In the genomic region with DNA sequence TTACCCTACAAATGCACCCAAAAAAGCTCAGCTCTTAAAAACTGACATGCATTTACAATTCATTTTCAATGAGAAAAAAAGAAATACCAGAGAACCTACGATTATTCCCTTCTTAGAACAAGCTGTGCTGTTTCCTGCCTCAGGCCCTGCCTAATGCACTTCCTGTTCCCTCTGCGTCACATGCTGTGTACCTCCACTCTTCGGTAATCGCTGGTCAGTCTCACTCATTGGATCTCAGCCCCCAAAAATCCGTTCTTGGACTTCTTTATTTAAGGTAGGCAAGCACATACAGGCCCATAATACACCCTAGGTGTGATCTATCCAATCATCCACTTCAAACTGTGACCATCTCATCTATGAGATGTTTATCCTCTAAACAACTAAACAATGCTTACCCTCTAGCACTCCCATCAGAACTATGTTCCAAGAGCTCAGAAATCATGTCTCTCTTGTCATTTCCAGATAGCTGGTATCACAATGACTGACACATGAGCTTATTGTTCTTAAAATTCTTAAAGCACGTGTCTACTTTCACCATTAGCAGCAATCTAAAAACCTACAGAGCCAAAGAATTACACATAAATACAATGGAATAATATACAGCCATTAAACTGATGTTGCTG, we compare ENCODE assay signal across 10 cellular contexts.
DNase-seq lines count a peak whose midpoint lies in the region; ATAC-seq and TF ChIP-seq lines count a peak whose summit lies in the region.
"Had no signal": no experiment of that assay in that cellular context is flagged by ENCODE, and none has a peak within 500 bp of the region (broad histone marks: within the 10 kb centered on the region; RNA-seq: fewer than 3 reads in every experiment).

No MANE protein-coding gene starts in this region.

- H3K4me3 Mint-ChIP-seq in GM23338 = no peak overlapping the region; the same call in 2 of the 3 replicates

- H3K9me2 ChIP-seq in GM23338 (ENCODE audit: insufficient read depth) = no peaks in the 10 kb centered on the region

- peaks cover 48% of the 10 kb centered on the region for H3K4me1 Mint-ChIP-seq in GM23338

- CTCF ChIA-PET in GM10248 (lab: Yijun Ruan, JAX) = interaction anchor here (0.6 to 1.3 kb wide), 4 partner anchors 9 to 565 kb away, joined by 3 to 4 read pairs (median 3); no protein-coding TSS in a partner anchor

- H4K20me1 ChIP-seq in GM23338 (replicated peaks; ENCODE audit: insufficient read depth) = no peaks in the 10 kb centered on the region

- H3K27ac ChIP-seq in GM23338 (ENCODE audit: low read depth) = peak overlapping the region; percentile 1; the same call in 1 of the 2 replicates
- peak overlapping the region; percentile 22 to 80 (median 72) for H3K27ac ChIP-seq in heart left ventricle
- peak overlapping the region; percentile 27 to 73 (median 47) for H3K27ac ChIP-seq in gastrocnemius medialis
- H3K27ac ChIP-seq: SJSA1 had no signal

- TF ChIP-seq POLR2A in heart left ventricle (IDR thresholded peaks at IDR 0.05) (no peak), gastrocnemius medialis (IDR thresholded peaks at IDR 0.05) (peak in 1 of 2 donors; percentile 19)

- H3K79me2 ChIP-seq in GM23338 (replicated peaks; ENCODE audit: insufficient read depth) = peaks cover 2% of the 10 kb centered on the region; the same call in 1 of the 2 replicates

- H3K27ac Mint-ChIP-seq in GM23338 = peak overlapping the region; percentile 91

- no peaks in the 10 kb centered on the region for H3K9me3 Mint-ChIP-seq in GM23338

- H3K27me3 ChIP-seq in GM23338 (ENCODE audit: insufficient read depth) (no peaks in the 10 kb centered on the region), heart left ventricle (no peaks in the 10 kb centered on the region), gastrocnemius medialis (no peaks in the 10 kb centered on the region)
- H3K27me3 ChIP-seq: SJSA1 had no signal

- 16 to 19% (median 18%) methylated on average over 6 of the region's 6 CpGs for WGBS in heart left ventricle, 4 donors

- no peaks in the 10 kb centered on the region for H3F3A ChIP-seq in GM23338 (replicated peaks; ENCODE audit: low read depth)

- ATAC-seq in GM23338 = peak; percentile 75
- ATAC-seq in heart left ventricle = peak; percentile 85 to 97 (median 92)
- peak; percentile 64 to 76 for ATAC-seq in gastrocnemius medialis

- no peak overlapping the region for H2AFZ ChIP-seq in GM23338

- TF ChIP-seq CTCF in GM23338 (conservative IDR thresholded peaks at IDR 0.05; ENCODE audit: low read depth in 2 of 2) (no peak), heart left ventricle (IDR thresholded peaks at IDR 0.05) (no peak), gastrocnemius medialis (IDR thresholded peaks at IDR 0.05 in 4 of 5, conservative IDR thresholded peaks at IDR 0.05 in 1 of 5) (no peak), GM10248 (IDR thresholded peaks at IDR 0.05; ENCODE audit: control extremely low read depth, extremely low read depth, low read depth, missing control alignments) (no peak)

- intact Hi-C loops in heart left ventricle (cut with DNase I) (loop anchor here in 7 of 10 donors (2.0 to 10.0 kb wide), 7 partner anchors 45 to 352 kb away; a partner anchor contains a TSS), gastrocnemius medialis (cut with DNase I; ENCODE audit: low total_unique reads) (loop anchor here (5.0 kb wide), 1 partner anchor 85 kb away; a partner anchor contains a TSS)

- peaks cover 47% of the 10 kb centered on the region for H3K4me1 ChIP-seq in GM23338 (ENCODE audit: insufficient read depth)
- peaks cover 0 to 34% (median 10%) of the 10 kb centered on the region in 12 donors for H3K4me1 ChIP-seq in heart left ventricle
- H3K4me1 ChIP-seq in gastrocnemius medialis = peaks cover 0 to 8% of the 10 kb centered on the region in 2 donors
- H3K4me1 ChIP-seq: SJSA1 had no signal

- DNase-seq in GM23338 (ENCODE audit: low spot score) = peak; percentile 47
- peak; percentile 67 for DNase-seq in SK-MEL-5 (ENCODE audit: low read depth, low spot score)
- DNase-seq in heart left ventricle = peak in 4 of 5 donors; percentile 31 to 60 (median 38)
- no peak for DNase-seq in gastrocnemius medialis
- DNase-seq in cortex of kidney (lab: John Stamatoyannopoulos, UW) = no peak
- no peak for DNase-seq in NCI-H1092 treated with DMSO at 0.1 percent for 48 hours (lab: John Stamatoyannopoulos, UW)
- DNase-seq in stimulated activated CD4-positive, alpha-beta T cell treated with anti-CD3 and anti-CD28 coated beads, Interleukin-2, amount 100 ng/mL, for 24 hours = no peak
- DNase-seq in GM10248 (ENCODE audit: extremely low spot score) = no peak
- DNase-seq: NCI-H1694 treated with DMSO at 0.1 percent for 48 hours had no signal

- H3K36me3 ChIP-seq in GM23338 (ENCODE audit: insufficient read depth) (no peaks in the 10 kb centered on the region), heart left ventricle (no peaks in the 10 kb centered on the region), gastrocnemius medialis (no peaks in the 10 kb centered on the region)
- H3K36me3 ChIP-seq: SJSA1 had no signal

- in situ Hi-C loops in SK-MEL-5 (cut with HindIII; ENCODE audit: low pct_unique_long_range_greater_than_20kb, low sequenced_read_pairs) = no loop called here
- in situ Hi-C loops in gastrocnemius medialis (cut with MboI; ENCODE audit: low sequenced_read_pairs in 4 of 4) = no loop called here

- H3K4me2 ChIP-seq in GM23338 = peak overlapping the region; percentile 35

- no peaks in the 10 kb centered on the region; the same call in 2 of the 3 replicates for H3K36me3 Mint-ChIP-seq in GM23338 (ENCODE audit: low read depth)

- POLR2A ChIA-PET in GM10248 (lab: Yijun Ruan, JAX) = no interaction called here

- no peak overlapping the region for H3K4me3 ChIP-seq in GM23338
- peak overlapping the region in 3 of 12 donors; percentile 17 to 21 (median 19) for H3K4me3 ChIP-seq in heart left ventricle
- H3K4me3 ChIP-seq in gastrocnemius medialis = no peak overlapping the region
- H3K4me3 ChIP-seq: SJSA1 had no signal

- peaks cover 2% of the 10 kb centered on the region for H3K27me3 Mint-ChIP-seq in GM23338 (ENCODE audit: insufficient read depth, low read depth, poor library complexity)

- no peaks in the 10 kb centered on the region for H3K9me3 ChIP-seq in heart left ventricle
- no peaks in the 10 kb centered on the region for H3K9me3 ChIP-seq in gastrocnemius medialis
- H3K9me3 ChIP-seq: SJSA1 had no signal

TF ChIP-seq in GM23338, 12 proteins besides CTCF, POLR2A, EP300 and RAD21:
- TF ChIP-seq CREB1 (CRISPR knock-in tag; IDR thresholded peaks at IDR 0.05; ENCODE audit: low read depth) (no peak), EZH2 (IDR thresholded peaks at IDR 0.05; ENCODE audit: low read depth, unreplicated experiment) (no peak), EZH2phosphoT487 (IDR thresholded peaks at IDR 0.05; ENCODE audit: unreplicated experiment) (no peak), STAT1 (IDR thresholded peaks at IDR 0.05; ENCODE audit: unreplicated experiment) (no peak)
- TF ChIP-seq, protein P1, sequence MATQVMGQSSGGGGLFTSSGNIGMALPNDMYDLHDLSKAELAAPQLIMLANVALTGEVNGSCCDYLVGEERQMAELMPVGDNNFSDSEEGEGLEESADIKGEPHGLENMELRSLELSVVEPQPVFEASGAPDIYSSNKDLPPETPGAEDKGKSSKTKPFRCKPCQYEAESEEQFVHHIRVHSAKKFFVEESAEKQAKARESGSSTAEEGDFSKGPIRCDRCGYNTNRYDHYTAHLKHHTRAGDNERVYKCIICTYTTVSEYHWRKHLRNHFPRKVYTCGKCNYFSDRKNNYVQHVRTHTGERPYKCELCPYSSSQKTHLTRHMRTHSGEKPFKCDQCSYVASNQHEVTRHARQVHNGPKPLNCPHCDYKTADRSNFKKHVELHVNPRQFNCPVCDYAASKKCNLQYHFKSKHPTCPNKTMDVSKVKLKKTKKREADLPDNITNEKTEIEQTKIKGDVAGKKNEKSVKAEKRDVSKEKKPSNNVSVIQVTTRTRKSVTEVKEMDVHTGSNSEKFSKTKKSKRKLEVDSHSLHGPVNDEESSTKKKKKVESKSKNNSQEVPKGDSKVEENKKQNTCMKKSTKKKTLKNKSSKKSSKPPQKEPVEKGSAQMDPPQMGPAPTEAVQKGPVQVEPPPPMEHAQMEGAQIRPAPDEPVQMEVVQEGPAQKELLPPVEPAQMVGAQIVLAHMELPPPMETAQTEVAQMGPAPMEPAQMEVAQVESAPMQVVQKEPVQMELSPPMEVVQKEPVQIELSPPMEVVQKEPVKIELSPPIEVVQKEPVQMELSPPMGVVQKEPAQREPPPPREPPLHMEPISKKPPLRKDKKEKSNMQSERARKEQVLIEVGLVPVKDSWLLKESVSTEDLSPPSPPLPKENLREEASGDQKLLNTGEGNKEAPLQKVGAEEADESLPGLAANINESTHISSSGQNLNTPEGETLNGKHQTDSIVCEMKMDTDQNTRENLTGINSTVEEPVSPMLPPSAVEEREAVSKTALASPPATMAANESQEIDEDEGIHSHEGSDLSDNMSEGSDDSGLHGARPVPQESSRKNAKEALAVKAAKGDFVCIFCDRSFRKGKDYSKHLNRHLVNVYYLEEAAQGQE (IDR thresholded peaks at IDR 0.05; ENCODE audit: unreplicated experiment) = no peak

Comparison
In these comparisons a context has a peak if more than half of its experiments do, and no peak if none do; other contexts are left out.
1. DNase-seq: peak in GM23338 (single experiment), SK-MEL-5 (single experiment) and heart left ventricle (4 of 5); none in gastrocnemius medialis (0 of 2), cortex of kidney (single experiment), NCI-H1092 treated with DMSO at 0.1 percent for 48 hours (single experiment), stimulated activated CD4-positive, alpha-beta T cell treated with anti-CD3 and anti-CD28 coated beads, Interleukin-2, amount 100 ng/mL, for 24 hours (0 of 2) and GM10248 (single experiment).
2. H3K27ac ChIP-seq: peak in every context shown above with its lines; median percentile 72 in heart left ventricle; 47 in gastrocnemius medialis; 1 in GM23338.
3. Peak in every context shown above with its lines, with median percentiles within 50 percentile points of each other: ATAC-seq.